Comparison of ENCODE assay signal across 27 cellular contexts in the genomic region with DNA sequence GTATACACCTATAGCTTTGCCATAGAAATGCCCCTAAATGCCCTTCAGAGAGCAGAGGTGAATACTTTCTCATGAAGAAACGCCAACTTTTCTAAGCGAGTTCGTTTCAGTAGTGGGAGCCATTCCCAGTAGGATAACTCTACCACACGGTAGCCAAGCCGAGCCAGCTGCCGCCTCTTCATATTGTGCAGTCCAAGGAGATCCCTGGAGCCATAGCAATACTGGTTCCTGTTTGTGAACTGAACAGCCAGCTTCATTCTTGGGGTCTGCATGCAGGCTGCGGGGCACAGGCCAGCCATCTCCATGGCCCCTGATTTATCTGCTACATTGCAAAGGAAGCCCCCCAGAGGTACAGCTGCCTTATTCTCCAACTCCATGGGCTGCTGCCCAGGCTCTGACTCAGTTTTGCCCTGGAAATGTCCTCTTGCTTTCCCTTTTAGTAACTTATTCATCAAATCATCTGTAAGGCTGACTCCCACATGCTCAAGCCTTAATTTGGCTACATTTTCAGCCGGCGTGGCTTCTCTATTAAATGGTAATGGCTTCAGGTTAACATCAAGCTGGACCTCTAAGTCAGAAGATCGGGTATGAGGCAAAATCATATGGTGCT. TPM values are rescaled to one million over a fixed set of nuclear protein-coding genes. Genes with fewer than 3 reads are reported as not detected.
DNase-seq lines count a peak whose midpoint lies in the region; ATAC-seq and TF ChIP-seq lines count a peak whose summit lies in the region.
"Had no signal": no experiment of that assay in that cellular context is flagged by ENCODE, and none has a peak within 500 bp of the region (broad histone marks: within the 10 kb centered on the region; RNA-seq: fewer than 3 reads in every experiment).

No MANE protein-coding gene starts in this region.

- TF ChIP-seq CTCF in omental fat pad (IDR thresholded peaks at IDR 0.05) (no peak), GM10266 (IDR thresholded peaks at IDR 0.05; ENCODE audit: control insufficient read depth, insufficient read depth, low read depth, missing control alignments) (no peak)

- ATAC-seq in omental fat pad (ENCODE audit: low FRiP score), result peak; percentile 55
- ATAC-seq: effector memory CD8-positive, alpha-beta T cell; right cardiac atrium had no signal

- peak; percentile 38 for DNase-seq in activated effector memory CD4-positive, alpha-beta T cell treated with anti-CD3 and anti-CD28 coated beads, Interleukin-2, amount 50 U/mL, for 16 hours
- DNase-seq in activated effector memory CD4-positive, alpha-beta T cell treated with Interleukin-2 at 50 U/mL for 16 hours, result no peak
- DNase-seq in cerebellar cortex (ENCODE audit: low spot score), result peak; percentile 58
- DNase-seq in omental fat pad (ENCODE audit: low spot score), result no peak
- no peak for DNase-seq in NCI-H1105 (lab: John Stamatoyannopoulos, UW)
- no peak for DNase-seq in GM10266 (ENCODE audit: extremely low spot score)
- DNase-seq in mucosa of gallbladder (ENCODE audit: low spot score), result no peak
- DNase-seq in NCI-H510A treated with DMSO at 0.1 percent for 48 hours (lab: John Stamatoyannopoulos, UW), result no peak
- DNase-seq: 8988T; activated CD4-positive, alpha-beta T cell treated with anti-CD3 and anti-CD28 coated beads for 4 hours; activated naive CD8-positive, alpha-beta T cell treated with anti-CD3 and anti-CD28 coated beads for 36 hours; activated T-cell treated with anti-CD3 and anti-CD28 coated beads for 4 hours; caudate nucleus; effector memory CD8-positive, alpha-beta T cell; erythroblast; foreskin melanocyte; GOT3; left cardiac atrium; mammary epithelial cell; NCI-H774; nephron progenitor cell; pancreas; right cardiac atrium; SJCRH30; stimulated activated CD4-positive, alpha-beta T cell treated with anti-CD3 and anti-CD28 coated beads, Interleukin-4, amount 100 ng/mL, for 1 hour; T1000; trophoblast cell had no signal

RNA-seq across cellular contexts. Expression of gene FASTKD5, which starts 12.8 kb away (rescaled TPM):
- total RNA-seq in omental fat pad (10 to 100 TPM; 14.9 to 24.6 (median 17.0) TPM), mucosa of gallbladder (17.1 TPM)

RNA-seq across cellular contexts. Expression of gene UBOX5, which starts 12.8 kb away (rescaled TPM):
- 1 to 10 TPM; 4.6 to 6.4 (median 5.6) TPM for total RNA-seq in omental fat pad
- 6.0 TPM for total RNA-seq in mucosa of gallbladder

RNA-seq across cellular contexts. Expression of gene LZTS3, which starts 26.5 kb away (rescaled TPM):
- total RNA-seq in omental fat pad (1 to 10 TPM; 5.5 to 8.5 (median 8.0) TPM), mucosa of gallbladder (54.1 TPM)

RNA-seq across cellular contexts. Expression of gene DDRGK1, which starts 57.6 kb away (rescaled TPM):
- total RNA-seq in omental fat pad (10 to 100 TPM; 61.5 to 76.5 (median 68.2) TPM), mucosa of gallbladder (139 TPM)

Comparison
In these comparisons a context has a peak if more than half of its experiments do, and no peak if none do; other contexts are left out.
1. DNase-seq: peak in activated effector memory CD4-positive, alpha-beta T cell treated with anti-CD3 and anti-CD28 coated beads, Interleukin-2, amount 50 U/mL, for 16 hours (single experiment) and cerebellar cortex (single experiment); none in activated effector memory CD4-positive, alpha-beta T cell treated with Interleukin-2 at 50 U/mL for 16 hours (single experiment), omental fat pad (single experiment), NCI-H1105 (single experiment), GM10266 (single experiment), mucosa of gallbladder (single experiment) and NCI-H510A treated with DMSO at 0.1 percent for 48 hours (single experiment).